9 cellular contexts compared by ENCODE assay signal in the genomic region with DNA sequence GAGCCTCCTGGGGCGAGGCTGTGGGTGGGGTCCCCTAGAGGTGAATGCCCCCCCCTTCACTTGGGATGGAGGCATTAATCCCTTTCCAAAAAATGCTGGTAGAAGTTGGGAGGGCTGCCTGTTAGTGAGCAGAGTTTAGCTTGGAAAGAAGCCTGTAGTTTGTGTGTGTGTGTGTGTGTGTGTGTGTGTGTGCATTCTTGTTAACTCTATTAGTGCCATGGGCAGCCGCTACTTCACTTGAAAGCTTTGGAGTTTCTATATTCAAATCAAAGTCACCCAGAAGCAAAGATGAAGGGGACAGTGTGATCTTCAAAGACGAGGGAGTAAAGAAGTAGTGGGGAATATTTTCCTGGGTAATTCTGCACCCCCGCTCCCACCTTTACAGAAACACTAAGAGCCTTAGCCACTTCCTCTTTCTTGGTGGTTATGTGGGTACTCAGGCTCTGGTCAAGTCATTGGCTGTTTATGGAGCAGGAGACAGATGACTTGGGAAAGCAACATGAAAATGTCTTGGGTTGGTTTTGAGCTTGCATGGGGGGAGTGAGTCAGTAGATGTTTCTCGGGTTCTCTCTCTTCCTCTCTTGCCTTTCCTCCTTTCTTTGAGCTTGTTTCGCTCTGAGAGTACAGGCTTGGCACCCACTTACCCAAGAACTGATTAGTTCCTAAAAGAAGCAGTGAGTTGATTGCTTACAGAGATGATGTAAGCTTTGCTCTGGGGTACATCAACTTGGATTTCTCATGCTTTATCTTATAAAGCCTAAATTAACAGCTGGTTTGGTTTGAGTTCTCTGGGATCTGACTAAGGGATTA. TPM values are rescaled to one million over a fixed set of nuclear protein-coding genes. Genes with fewer than 3 reads are reported as not detected.
DNase-seq lines count a peak whose midpoint lies in the region; ATAC-seq and TF ChIP-seq lines count a peak whose summit lies in the region.
"Had no signal": no experiment of that assay in that cellular context is flagged by ENCODE, and none has a peak within 500 bp of the region (broad histone marks: within the 10 kb centered on the region; RNA-seq: fewer than 3 reads in every experiment).

No MANE protein-coding gene starts in this region.

- DNase-seq in CD14-positive monocyte (ENCODE audit: low spot score) (peak; percentile 64), astrocyte of the cerebellum (ENCODE audit: low read depth) (peak; percentile 31), naive B cell (peak; percentile 9), NCI-H1092 treated with DMSO at 0.1 percent for 48 hours (lab: John Stamatoyannopoulos, UW) (no peak), G401 (ENCODE audit: low spot score) (no peak), ecto neural progenitor cell (ENCODE audit: low spot score) (no peak), esophagus squamous epithelium (lab: John Stamatoyannopoulos, UW) (no peak)

- TF ChIP-seq CTCF in CD14-positive monocyte (IDR thresholded peaks at IDR 0.05) (no peak), astrocyte of the cerebellum (IDR thresholded peaks at IDR 0.05; ENCODE audit: low read depth, low read length, missing control alignments) (no peak), esophagus squamous epithelium (IDR thresholded peaks at IDR 0.05) (no peak)

- H3K4me1 ChIP-seq in esophagus squamous epithelium: peaks cover 9 to 63% (median 37%) of the 10 kb centered on the region in 3 donors

- ATAC-seq in HG03342 (IDR thresholded peaks at IDR 0.05; ENCODE audit: unreplicated experiment) (peak; percentile 37), naive B cell (ENCODE audit: low read depth in 2 of 2) (peak in 1 of 2 donors; percentile 15)

- intact Hi-C loops in CD14-positive monocyte (cut with micrococcal nuclease) (no loop called here), esophagus squamous epithelium (cut with DNase I) (no loop called here)

- H3K4me3 ChIP-seq in astrocyte of the cerebellum (ENCODE audit: low read depth, low read length) (no peak overlapping the region), esophagus squamous epithelium (no peak overlapping the region)

- H3K36me3 Mint-ChIP-seq in CD14-positive monocyte (peaks cover 48 to 49% of the 10 kb centered on the region in 2 donors), naive B cell (no peaks in the 10 kb centered on the region)
- H3K36me3 Mint-ChIP-seq: IgD-negative memory B cell had no signal

- H3K4me3 Mint-ChIP-seq in CD14-positive monocyte (peak overlapping the region in 1 of 2 donors; percentile 76), naive B cell (no peak overlapping the region)
- H3K4me3 Mint-ChIP-seq: IgD-negative memory B cell had no signal

- no peaks in the 10 kb centered on the region for H3K27me3 ChIP-seq in esophagus squamous epithelium

- H3K4me1 Mint-ChIP-seq in CD14-positive monocyte (peaks cover 30% of the 10 kb centered on the region), naive B cell (peaks cover 21 to 32% (median 32%) of the 10 kb centered on the region in 3 donors)

- H3K36me3 ChIP-seq in esophagus squamous epithelium: peaks cover 0 to 4% (median 0%) of the 10 kb centered on the region in 3 donors

- H3K9me3 Mint-ChIP-seq in CD14-positive monocyte: no peaks in the 10 kb centered on the region
- peaks cover 0 to 3% (median 0%) of the 10 kb centered on the region in 7 donors for H3K9me3 Mint-ChIP-seq in naive B cell

- H3K27ac Mint-ChIP-seq in CD14-positive monocyte (peak overlapping the region in 6 of 7 donors; percentile 5 to 77 (median 52)), naive B cell (peak overlapping the region in 2 of 6 donors; percentile 10 to 73)
- H3K27ac Mint-ChIP-seq: IgD-negative memory B cell had no signal

- WGBS in esophagus squamous epithelium, 2 donors: 51 to 59% methylated on average over 5 to 6 of the region's 6 CpGs

- in situ Hi-C loops in astrocyte of the cerebellum (cut with HindIII; ENCODE audit: low sequenced_read_pairs) (no loop called here), G401 (cut with HindIII; ENCODE audit: low sequenced_read_pairs) (no loop called here)

- H3K9me3 ChIP-seq in esophagus squamous epithelium: no peaks in the 10 kb centered on the region

- H3K27ac ChIP-seq in esophagus squamous epithelium: peak overlapping the region in 1 of 4 donors; percentile 14

- H3K27me3 Mint-ChIP-seq in CD14-positive monocyte (ENCODE audit: low read depth in 3 of 3) (peaks cover 3 to 17% (median 15%) of the 10 kb centered on the region in 3 donors), naive B cell (peaks cover 58 to 78% (median 77%) of the 10 kb centered on the region in 3 donors)

- no peak for TF ChIP-seq POLR2A in esophagus squamous epithelium (IDR thresholded peaks at IDR 0.05)

RNA-seq across cellular contexts. Expression of a gene that starts 35.9 kb away (rescaled TPM):
- polyA plus RNA-seq in CD14-positive monocyte (1 to 10 TPM; 2.1 to 6.1 TPM), naive B cell (ENCODE audit: low read depth in 6 of 6) (under 1 TPM in 1 of 6 donors, not detected in 5; 0.30 TPM)
- 0.06 and 0.88 TPM in 2 replicates for total RNA-seq in G401 (2014; rRNA removed; shearing (Covaris generic))
- 10 to 100 TPM in 1 of 4 donors, 1 to 10 TPM in 3; 4.0 to 13.2 (median 6.4) TPM for total RNA-seq in esophagus squamous epithelium

Comparison
In these comparisons a context has a peak if more than half of its experiments do, and no peak if none do; other contexts are left out.
1. DNase-seq: peak in CD14-positive monocyte (single experiment), astrocyte of the cerebellum (single experiment) and naive B cell (single experiment); none in NCI-H1092 treated with DMSO at 0.1 percent for 48 hours (single experiment), G401 (single experiment), ecto neural progenitor cell (single experiment) and esophagus squamous epithelium (single experiment).